8 cellular contexts compared by ENCODE assay signal in the genomic region with DNA sequence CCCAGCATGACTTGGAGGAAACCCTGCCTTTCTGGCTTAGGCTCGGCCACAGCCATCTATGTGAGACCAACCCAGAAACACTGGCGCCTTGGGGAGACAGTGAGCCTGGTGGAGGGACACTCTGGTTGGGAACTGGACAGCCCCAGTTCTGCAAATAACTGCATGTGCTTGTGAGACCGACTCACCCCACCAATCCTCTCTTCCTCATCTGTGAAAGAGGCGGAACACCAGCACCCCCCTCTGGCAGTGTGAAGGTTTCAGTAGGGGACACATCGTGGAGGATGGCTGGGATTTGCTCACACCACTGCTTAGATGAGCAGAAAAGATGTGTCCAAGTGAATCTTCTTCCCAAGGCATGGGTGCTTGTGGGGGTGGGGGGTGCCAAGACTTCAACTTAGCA. TPM values are rescaled to one million over a fixed set of nuclear protein-coding genes. Genes with fewer than 3 reads are reported as not detected.
DNase-seq lines count a peak whose midpoint lies in the region; ATAC-seq, FAIRE-seq and TF ChIP-seq lines count a peak whose summit lies in the region.

No MANE protein-coding gene starts in this region.

- TF ChIP-seq CTCF in BE2C (IDR thresholded peaks at IDR 0.05; ENCODE audit: low read depth, low read length) (peak; percentile 62), Peyer's patch (IDR thresholded peaks at IDR 0.05) (peak in 1 of 6 experiments; percentile 19), colonic mucosa (IDR thresholded peaks at IDR 0.05) (no peak)

- H3K27ac ChIP-seq in GM23248 (no peak overlapping the region), Peyer's patch (no peak overlapping the region), colonic mucosa (no peak overlapping the region), small intestine (ENCODE audit: low read depth in 1 of 2, low read length in 1 of 2) (no peak overlapping the region)

- no peaks in the 10 kb centered on the region for H4K20me1 ChIP-seq in GM23248 (ENCODE audit: insufficient read depth)

- TF ChIP-seq POLR2A in Peyer's patch (IDR thresholded peaks at IDR 0.05): no peak

- H3K9me3 ChIP-seq in BE2C: no peaks in the 10 kb centered on the region
- H3K9me3 ChIP-seq in GM23248 (ENCODE audit: low read depth): no peaks in the 10 kb centered on the region
- H3K9me3 ChIP-seq in Peyer's patch: no peaks in the 10 kb centered on the region
- H3K9me3 ChIP-seq in colonic mucosa: no peaks in the 10 kb centered on the region
- no peaks in the 10 kb centered on the region for H3K9me3 ChIP-seq in small intestine (ENCODE audit: control insufficient read depth, low read depth)

- no peak overlapping the region for H2AFZ ChIP-seq in GM23248

- H3K4me1 ChIP-seq in BE2C (no peaks in the 10 kb centered on the region; the same call in 1 of the 2 replicates), GM23248 (ENCODE audit: insufficient read depth) (no peaks in the 10 kb centered on the region), Peyer's patch (no peaks in the 10 kb centered on the region), colonic mucosa (no peaks in the 10 kb centered on the region), small intestine (ENCODE audit: control insufficient read depth in 2 of 2, insufficient read depth in 1 of 2, low read depth in 1 of 2, low read length in 1 of 2) (no peaks in the 10 kb centered on the region)

- H3K79me2 ChIP-seq in GM23248 (ENCODE audit: insufficient read depth): no peaks in the 10 kb centered on the region

- no peaks in the 10 kb centered on the region for H3K9me2 ChIP-seq in GM23248 (ENCODE audit: insufficient read depth)

- no peak overlapping the region for H3K4me3 ChIP-seq in BE2C (ENCODE audit: low read depth, low read length)
- H3K4me3 ChIP-seq in GM23248: no peak overlapping the region
- no peak overlapping the region for H3K4me3 ChIP-seq in Peyer's patch
- H3K4me3 ChIP-seq in colonic mucosa: no peak overlapping the region
- no peak overlapping the region for H3K4me3 ChIP-seq in small intestine (ENCODE audit: low read depth in 1 of 2, low read length in 2 of 2)

- H3K27me3 ChIP-seq in BE2C (no peaks in the 10 kb centered on the region), GM23248 (replicated peaks; ENCODE audit: insufficient read depth) (peaks cover 15% of the 10 kb centered on the region), Peyer's patch (no peaks in the 10 kb centered on the region), colonic mucosa (no peaks in the 10 kb centered on the region), small intestine (ENCODE audit: control insufficient read depth in 2 of 2, insufficient read depth in 2 of 2, low read length in 2 of 2) (peaks cover 0 to 2% of the 10 kb centered on the region in 2 donors)

- H3K9ac ChIP-seq in GM23248 (no peak overlapping the region), colonic mucosa (ENCODE audit: low read depth in 2 of 2, low read length in 2 of 2) (no peak overlapping the region)

- DNase-seq in BE2C (peak; percentile 57), GM23248 (peak; percentile 50), Peyer's patch (peak in 2 of 3 donors; percentile 59 to 60), colonic mucosa (peak; percentile 32), small intestine (peak; percentile 22), medulla oblongata (ENCODE audit: extremely low spot score) (no peak)

- ATAC-seq in HG02588 (IDR thresholded peaks at IDR 0.05; ENCODE audit: unreplicated experiment) (no peak), HG03469 (IDR thresholded peaks at IDR 0.05; ENCODE audit: unreplicated experiment) (no peak)

- 44 to 54% methylated on average over 5 of the region's 5 CpGs for WGBS in GM23248 (ENCODE audit: low coverage in 1 of 2, low lambda C conversion rate in 2 of 2, missing lambda C conversion rate in 2 of 2), 2 experiments
- 37 to 46% (median 41%) methylated on average over 5 of the region's 5 CpGs for WGBS in small intestine, 3 donors

- H3K36me3 ChIP-seq in BE2C (no peaks in the 10 kb centered on the region), GM23248 (ENCODE audit: low read depth) (no peaks in the 10 kb centered on the region), Peyer's patch (no peaks in the 10 kb centered on the region), colonic mucosa (no peaks in the 10 kb centered on the region), small intestine (ENCODE audit: control insufficient read depth in 2 of 2, insufficient read depth in 2 of 2, low read length in 2 of 2) (no peaks in the 10 kb centered on the region)

- in situ Hi-C loops in GM23248 (cut with MboI): no loop called here

- intact Hi-C loops in colonic mucosa (cut with DNase I): no loop called here

- H3K4me2 ChIP-seq in GM23248 (ENCODE audit: unreplicated experiment): no peak overlapping the region

- FAIRE-seq in small intestine (lab: Jason Lieb, UNC): no peak

- no peaks in the 10 kb centered on the region for H3F3A ChIP-seq in GM23248 (ENCODE audit: insufficient read depth)

RNA-seq across cellular contexts. Expression of gene N4BP3, which starts 43.4 kb away (rescaled TPM):
- polyA plus RNA-seq in BE2C (2012; ENCODE audit: insufficient read depth, insufficient read length, low read depth): 9.4 TPM
- total RNA-seq in GM23248 (2014; rRNA removed; shearing (Covaris generic)): 0.32 and 0.38 TPM in 2 replicates
- polyA plus RNA-seq in GM23248 (2016; fragmentation: Nextera tagmentation; extraction: Ambion mirVana) (0.09 and 0.16 TPM in 2 replicates), small intestine (1 to 10 TPM in 1 of 3 donors, under 1 TPM in 2; 0.22 to 2.1 (median 0.81) TPM)
- total RNA-seq in Peyer's patch (1 to 10 TPM in 2 of 4 donors, under 1 TPM in 2; 0.53 to 2.5 (median 1.1) TPM), colonic mucosa (1 to 10 TPM; 2.2 to 3.3 TPM)
